Comparison of ENCODE assay signal across 11 cellular contexts in genomic region chr13:42109957-42110356, GRCh38.
A peak's percentile ranks its signal among the peaks of the same experiment; 100 is the strongest.
DNase-seq lines count a peak whose midpoint lies in the region; ATAC-seq, FAIRE-seq and TF ChIP-seq lines count a peak whose summit lies in the region.
"Had no signal": no experiment of that assay in that cellular context is flagged by ENCODE, and none has a peak within 500 bp of the region (broad histone marks: within the 10 kb centered on the region; RNA-seq: fewer than 3 reads in every experiment).

No MANE protein-coding gene starts in this region.

- FAIRE-seq in A549 (lab: Jason Lieb, UNC): no peak

- peaks cover 3% of the 10 kb centered on the region for H3K36me3 Mint-ChIP-seq in nephron progenitor cell (ENCODE audit: low read depth)
- no peaks in the 10 kb centered on the region for H3K36me3 Mint-ChIP-seq in naive thymus-derived CD4-positive, alpha-beta T cell
- H3K36me3 Mint-ChIP-seq: CD4-positive, alpha-beta memory T cell had no signal

- H3K4me3 ChIP-seq in A549: no peak overlapping the region
- no peak overlapping the region for H3K4me3 ChIP-seq in naive thymus-derived CD4-positive, alpha-beta T cell (ENCODE audit: low read length)
- H3K4me3 ChIP-seq: SJSA1 had no signal

- 95% methylated on average over 2 of the region's 2 CpGs for WGBS in A549 (ENCODE audit: missing lambda C conversion rate)

- no peak for TF ChIP-seq EP300 in A549 (IDR thresholded peaks at IDR 0.05)

- DNase-seq in A549 (ENCODE audit: low read depth in 1 of 2, low spot score in 1 of 2): no peak
- DNase-seq in HT-29 (ENCODE audit: low spot score): peak; percentile 19
- peak; percentile 21 for DNase-seq in amniotic epithelial cell (ENCODE audit: low read depth)
- DNase-seq in nephron progenitor cell: peak; percentile 36
- DNase-seq in stimulated activated naive CD4-positive, alpha-beta T cell treated with Interleukin-2 at 50 U/mL for 16 hours (lab: John Stamatoyannopoulos, UW): no peak
- DNase-seq in naive thymus-derived CD4-positive, alpha-beta T cell: no peak
- DNase-seq in hypothalamus (lab: John Stamatoyannopoulos, UW): no peak
- DNase-seq: NCI-H1417 treated with DMSO at 0.1 percent for 48 hours had no signal

- H3K4me2 ChIP-seq in A549: peak overlapping the region; percentile 31; the same call in 1 of the 3 replicates

- CTCF ChIA-PET in A549 (lab: Yijun Ruan, JAX): interaction anchor here (1.1 to 2.2 kb wide), 3 partner anchors 10 to 442 kb away, joined by 3 to 12 read pairs (median 4); no protein-coding TSS in a partner anchor
- CTCF ChIA-PET in naive thymus-derived CD4-positive, alpha-beta T cell (lab: Charles Lee): interaction anchor here (0.5 to 6.4 kb wide), 3 partner anchors 15 to 442 kb away, joined by 3 to 44 read pairs (median 6); no protein-coding TSS in a partner anchor

- H3K27me3 ChIP-seq in naive thymus-derived CD4-positive, alpha-beta T cell (ENCODE audit: control insufficient read depth in 2 of 2, insufficient read depth in 2 of 2, low read length in 2 of 2): no peaks in the 10 kb centered on the region
- H3K27me3 ChIP-seq: SJSA1 had no signal

- no peaks in the 10 kb centered on the region for H3K27me3 Mint-ChIP-seq in nephron progenitor cell (ENCODE audit: low read depth, poor library complexity)
- H3K27me3 Mint-ChIP-seq in naive thymus-derived CD4-positive, alpha-beta T cell: no peaks in the 10 kb centered on the region
- H3K27me3 Mint-ChIP-seq: CD4-positive, alpha-beta memory T cell had no signal

- TF ChIP-seq CTCF in A549 (IDR thresholded peaks at IDR 0.05) (no peak), nephron progenitor cell (IDR thresholded peaks at IDR 0.05) (no peak)

- H3K9me3 ChIP-seq in A549: no peaks in the 10 kb centered on the region; the same call in 2 of the 3 replicates
- no peaks in the 10 kb centered on the region for H3K9me3 ChIP-seq in naive thymus-derived CD4-positive, alpha-beta T cell (ENCODE audit: control insufficient read depth in 2 of 3, low read length in 3 of 3)
- H3K9me3 ChIP-seq: SJSA1 had no signal

- H3K27ac Mint-ChIP-seq in nephron progenitor cell: no peak overlapping the region
- no peak overlapping the region for H3K27ac Mint-ChIP-seq in naive thymus-derived CD4-positive, alpha-beta T cell

- POLR2A ChIA-PET in A549 (lab: Yijun Ruan, JAX): no interaction called here
- POLR2A ChIA-PET in naive thymus-derived CD4-positive, alpha-beta T cell (lab: Charles Lee): interaction anchor here (0.7 kb wide), 1 partner anchor 442 kb away, joined by 4 read pairs; no protein-coding TSS in a partner anchor

- no peak overlapping the region for H3K4me3 Mint-ChIP-seq in nephron progenitor cell
- H3K4me3 Mint-ChIP-seq in naive thymus-derived CD4-positive, alpha-beta T cell: no peak overlapping the region

- intact Hi-C loops in naive thymus-derived CD4-positive, alpha-beta T cell (cut with micrococcal nuclease): loop anchor here (1.0 to 2.0 kb wide), 11 partner anchors 61 to 1056 kb away; partner anchors contain the start of gene DGKH (in 2 of the 2)

- no peak for ATAC-seq in A549
- ATAC-seq in naive thymus-derived CD4-positive, alpha-beta T cell: no peak
- ATAC-seq: PC-3 had no signal

- peaks cover 2% of the 10 kb centered on the region for H3K9me3 Mint-ChIP-seq in nephron progenitor cell
- no peaks in the 10 kb centered on the region for H3K9me3 Mint-ChIP-seq in naive thymus-derived CD4-positive, alpha-beta T cell
- H3K9me3 Mint-ChIP-seq: CD4-positive, alpha-beta memory T cell had no signal

- H3K4me1 ChIP-seq in A549: peaks cover 31% of the 10 kb centered on the region
- no peaks in the 10 kb centered on the region for H3K4me1 ChIP-seq in naive thymus-derived CD4-positive, alpha-beta T cell (ENCODE audit: control insufficient read depth in 2 of 2, insufficient read depth in 2 of 2, low read length in 2 of 2)

- H3K4me1 Mint-ChIP-seq in nephron progenitor cell: peaks cover 31% of the 10 kb centered on the region
- peaks cover 6 to 9% (median 7%) of the 10 kb centered on the region in 7 donors for H3K4me1 Mint-ChIP-seq in naive thymus-derived CD4-positive, alpha-beta T cell

- peak overlapping the region; percentile 39 to 45; a peak in 2 of 6 replicates for H3K27ac ChIP-seq in A549
- no peak overlapping the region for H3K27ac ChIP-seq in naive thymus-derived CD4-positive, alpha-beta T cell (ENCODE audit: low read depth, low read length)
- H3K27ac ChIP-seq: SJSA1 had no signal

- no peaks in the 10 kb centered on the region for H3K36me3 ChIP-seq in naive thymus-derived CD4-positive, alpha-beta T cell (ENCODE audit: control insufficient read depth in 2 of 3, insufficient read depth in 3 of 3, low read length in 3 of 3)
- H3K36me3 ChIP-seq: SJSA1 had no signal

- no peak for TF ChIP-seq POLR2A in A549 (IDR thresholded peaks at IDR 0.05; ENCODE audit: low read length)

- no peak for TF ChIP-seq RAD21 in A549 (conservative IDR thresholded peaks at IDR 0.05 in 1 of 2, IDR thresholded peaks at IDR 0.05 in 1 of 2)

TF ChIP-seq in A549, 52 proteins besides CTCF, POLR2A, EP300 and RAD21:
- TF ChIP-seq FOSL2 (IDR thresholded peaks at IDR 0.05): no peak
- TF ChIP-seq FOSL2 (CRISPR knock-in tag; IDR thresholded peaks at IDR 0.05): no peak
- no peak for TF ChIP-seq RCOR1 (IDR thresholded peaks at IDR 0.05; ENCODE audit: low read depth, low read length)
- TF ChIP-seq MAFK (IDR thresholded peaks at IDR 0.05; ENCODE audit: partially characterized antibody): peak; percentile 45
- no peak for TF ChIP-seq MYC (IDR thresholded peaks at IDR 0.05; ENCODE audit: borderline replicate concordance, low read length)

Comparison
In these comparisons a context has a peak if more than half of its experiments do, and no peak if none do; other contexts are left out.
1. DNase-seq: peak in HT-29 (single experiment), amniotic epithelial cell (single experiment) and nephron progenitor cell (single experiment); none in A549 (0 of 2), stimulated activated naive CD4-positive, alpha-beta T cell treated with Interleukin-2 at 50 U/mL for 16 hours (single experiment), naive thymus-derived CD4-positive, alpha-beta T cell (0 of 9) and hypothalamus (0 of 51).